ENCODE assay signal across 16 cellular contexts in the genomic region with DNA sequence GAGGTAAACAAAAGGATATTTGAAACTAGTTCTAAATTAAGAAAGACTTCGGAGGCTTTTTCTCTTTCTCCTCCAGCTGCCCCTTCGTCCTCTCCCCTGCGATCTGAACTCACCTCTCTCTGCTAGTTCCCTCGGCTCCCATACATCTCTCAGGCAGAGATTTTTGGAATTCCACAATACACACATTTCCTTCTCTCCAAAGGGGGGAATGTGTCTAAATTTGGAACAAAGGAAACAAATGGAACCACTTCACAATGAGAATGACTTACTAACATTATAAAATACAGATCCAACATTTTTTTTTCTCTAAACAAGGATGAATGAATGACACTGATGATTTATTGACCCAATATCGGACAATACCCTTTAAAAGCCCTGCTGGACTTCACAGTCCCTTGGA. TPM values are rescaled to one million over a fixed set of nuclear protein-coding genes. Genes with fewer than 3 reads are reported as not detected.
A peak's percentile ranks its signal among the peaks of the same experiment; 100 is the strongest.
DNase-seq lines count a peak whose midpoint lies in the region; ATAC-seq, FAIRE-seq and TF ChIP-seq lines count a peak whose summit lies in the region.
"Had no signal": no experiment of that assay in that cellular context is flagged by ENCODE, and none has a peak within 500 bp of the region (broad histone marks: within the 10 kb centered on the region; RNA-seq: fewer than 3 reads in every experiment).

No MANE protein-coding gene starts in this region.

- no peak overlapping the region for H4K5ac ChIP-seq in mesendoderm (ENCODE audit: low read length)

- H3K27ac Mint-ChIP-seq in astrocyte (ENCODE audit: unreplicated experiment): peak overlapping the region; percentile 100
- H3K27ac Mint-ChIP-seq: stimulated activated naive CD8-positive, alpha-beta T cell treated with anti-CD3 and anti-CD28 coated beads, Interleukin-15, amount 100 ng/mL, for 72 hours had no signal

- no peak overlapping the region for H3K23ac ChIP-seq in mesendoderm (ENCODE audit: low read length)

- no peak overlapping the region for H2BK5ac ChIP-seq in mesendoderm (ENCODE audit: low read length)

- intact Hi-C loops in heart left ventricle (cut with DNase I): no loop called here
- intact Hi-C loops in left cardiac atrium (cut with DNase I): loop anchor here in 1 of 2 donors (5.0 kb wide), 1 partner anchor 56 kb away; a partner anchor contains a TSS
- intact Hi-C loops in thyroid gland (cut with DNase I): no loop called here

- H3K4me2 ChIP-seq in astrocyte (ENCODE audit: low read length) (peak overlapping the region; percentile 61), mesendoderm (ENCODE audit: low read length) (no peak overlapping the region)

- no peak overlapping the region for H3K4me3 Mint-ChIP-seq in astrocyte (ENCODE audit: unreplicated experiment)

- 50 to 54% (median 52%) methylated on average over 5 of the region's 5 CpGs for WGBS in heart left ventricle, 4 donors
- WGBS in mesendoderm (ENCODE audit: extremely low coverage, insufficient coverage, low lambda C conversion rate): no CpG with 5 or more reads among the region's 5 CpGs
- 60% methylated on average over 5 of the region's 5 CpGs for WGBS in thyroid gland, 2 donors

- no peak overlapping the region for H3K4ac ChIP-seq in mesendoderm (ENCODE audit: low read depth, low read length)

- H3K9me3 Mint-ChIP-seq in astrocyte (ENCODE audit: unreplicated experiment): peaks cover 2% of the 10 kb centered on the region
- H3K9me3 Mint-ChIP-seq: stimulated activated naive CD8-positive, alpha-beta T cell treated with anti-CD3 and anti-CD28 coated beads, Interleukin-15, amount 100 ng/mL, for 72 hours had no signal

- peak overlapping the region; percentile 82 for H2BK120ac ChIP-seq in mesendoderm (ENCODE audit: low read depth, low read length)

- peak overlapping the region; percentile 74 for H3K9ac ChIP-seq in astrocyte (ENCODE audit: low read length)
- H3K9ac ChIP-seq in mesendoderm (ENCODE audit: low read length): no peak overlapping the region

- ATAC-seq in heart left ventricle (no peak), left cardiac atrium (no peak), GM19351 (IDR thresholded peaks at IDR 0.05; ENCODE audit: unreplicated experiment) (no peak)

- H3K27me3 Mint-ChIP-seq in astrocyte (ENCODE audit: low read depth, unreplicated experiment): no peaks in the 10 kb centered on the region

- H3K27me3 ChIP-seq in heart left ventricle: no peaks in the 10 kb centered on the region
- H3K27me3 ChIP-seq in astrocyte (ENCODE audit: insufficient read depth, low read length): no peaks in the 10 kb centered on the region
- H3K27me3 ChIP-seq in mesendoderm (ENCODE audit: insufficient read depth, low read length, poor library complexity): no peaks in the 10 kb centered on the region
- no peaks in the 10 kb centered on the region for H3K27me3 ChIP-seq in thyroid gland
- H3K27me3 ChIP-seq: breast epithelium had no signal

- H3K36me3 ChIP-seq in heart left ventricle (no peaks in the 10 kb centered on the region), astrocyte (ENCODE audit: insufficient read depth, low read length) (no peaks in the 10 kb centered on the region), mesendoderm (ENCODE audit: control insufficient read depth, insufficient read depth, low read length) (no peaks in the 10 kb centered on the region), thyroid gland (no peaks in the 10 kb centered on the region)
- H3K36me3 ChIP-seq: breast epithelium, gastroesophageal sphincter had no signal

- TF ChIP-seq CTCF in heart left ventricle (IDR thresholded peaks at IDR 0.05) (no peak), astrocyte (IDR thresholded peaks at IDR 0.05; ENCODE audit: insufficient read depth, low read depth, low read length) (no peak), thyroid gland (IDR thresholded peaks at IDR 0.05) (no peak)

- H3K56ac ChIP-seq in mesendoderm (ENCODE audit: low read length): no peak overlapping the region

- H4K20me1 ChIP-seq in astrocyte (ENCODE audit: insufficient read depth, low read length): no peaks in the 10 kb centered on the region

- H2AK5ac ChIP-seq in mesendoderm (ENCODE audit: low read length): no peak overlapping the region

- H3K4me1 ChIP-seq in heart left ventricle (peaks cover 0 to 23% (median 16%) of the 10 kb centered on the region in 12 donors), astrocyte (ENCODE audit: insufficient read depth, low read length) (peaks cover 23% of the 10 kb centered on the region), mesendoderm (ENCODE audit: control insufficient read depth, low read depth, low read length) (peaks cover 2% of the 10 kb centered on the region), thyroid gland (peaks cover 58 to 59% of the 10 kb centered on the region in 2 donors)
- H3K4me1 ChIP-seq: breast epithelium had no signal

- peak overlapping the region in 10 of 12 donors; percentile 52 to 83 (median 66) for H3K27ac ChIP-seq in heart left ventricle
- H3K27ac ChIP-seq in astrocyte (ENCODE audit: low read depth, low read length): peak overlapping the region; percentile 97
- peak overlapping the region; percentile 56 for H3K27ac ChIP-seq in mesendoderm (ENCODE audit: low read depth, low read length)
- H3K27ac ChIP-seq in thyroid gland: peak overlapping the region; percentile 89 to 97 (median 97)
- H3K27ac ChIP-seq: breast epithelium, gastroesophageal sphincter had no signal

- H3K79me1 ChIP-seq in mesendoderm (ENCODE audit: low read length): no peaks in the 10 kb centered on the region

- H3K4me1 Mint-ChIP-seq in astrocyte (ENCODE audit: low read depth, unreplicated experiment): peaks cover 22% of the 10 kb centered on the region

- TF ChIP-seq POLR2A in heart left ventricle (IDR thresholded peaks at IDR 0.05): no peak
- no peak for TF ChIP-seq POLR2A in thyroid gland (IDR thresholded peaks at IDR 0.05)

- H2AFZ ChIP-seq in astrocyte (ENCODE audit: low read depth, low read length): peak overlapping the region; percentile 43

- no peak overlapping the region for H4K8ac ChIP-seq in mesendoderm (ENCODE audit: low read depth, low read length)

- no peak for FAIRE-seq in astrocyte (lab: Jason Lieb, UNC)

- H3K36me3 Mint-ChIP-seq in astrocyte (ENCODE audit: low read depth, unreplicated experiment): no peaks in the 10 kb centered on the region

- H3K9me3 ChIP-seq in heart left ventricle (no peaks in the 10 kb centered on the region), astrocyte (ENCODE audit: insufficient read depth, low read depth, low read length) (no peaks in the 10 kb centered on the region), thyroid gland (no peaks in the 10 kb centered on the region)
- H3K9me3 ChIP-seq: breast epithelium, gastroesophageal sphincter had no signal

- H3K79me2 ChIP-seq in astrocyte (ENCODE audit: insufficient read depth, low read length) (no peaks in the 10 kb centered on the region), mesendoderm (ENCODE audit: control insufficient read depth, insufficient read depth, low read length) (no peaks in the 10 kb centered on the region)

- H3K4me3 ChIP-seq in heart left ventricle (no peak overlapping the region), astrocyte (ENCODE audit: insufficient read depth, low read depth, low read length) (peak overlapping the region; percentile 0), mesendoderm (ENCODE audit: low read length) (no peak overlapping the region), thyroid gland (replicated peaks in 1 of 3) (no peak overlapping the region)
- H3K4me3 ChIP-seq: breast epithelium, gastroesophageal sphincter had no signal

- no peak overlapping the region for H3K18ac ChIP-seq in mesendoderm (ENCODE audit: low read length)

- no peak overlapping the region for H2BK15ac ChIP-seq in mesendoderm (replicated peaks; ENCODE audit: low read depth)

- no peak for DNase-seq in heart left ventricle
- no peak for DNase-seq in left cardiac atrium
- peak; percentile 41 for DNase-seq in astrocyte (ENCODE audit: low read depth)
- DNase-seq in mesendoderm: peak; percentile 40
- no peak for DNase-seq in thyroid gland
- DNase-seq in COR-L47 (lab: John Stamatoyannopoulos, UW): no peak
- DNase-seq in NCI-H1105 (lab: John Stamatoyannopoulos, UW): no peak
- DNase-seq: activated gamma-delta T cell; GOT3; NCI-H187 treated with DMSO at 0.1 percent for 48 hours; SIG-M5; stimulated activated naive CD8-positive, alpha-beta T cell treated with anti-CD3 and anti-CD28 coated beads, Interleukin-15, amount 100 ng/mL, for 72 hours had no signal

RNA-seq across cellular contexts. Expression of a gene that starts 20.7 kb away (rescaled TPM):
- total RNA-seq in heart left ventricle (100 to 1,000 TPM; 294 to 830 (median 341) TPM), left cardiac atrium (100 to 1,000 TPM; 314 to 337 TPM), astrocyte (1,173 and 1,365 TPM in 2 replicates), thyroid gland (1,000 to 10,000 TPM in 3 of 4 donors, 100 to 1,000 TPM in 1; 877 to 4,013 (median 1,716) TPM)
- polyA plus RNA-seq in heart left ventricle: 100 to 1,000 TPM; 549 to 576 TPM
- 1,349 TPM for polyA plus RNA-seq in mesendoderm (2013, experiment 1 of 2)
- 1,345 TPM for polyA plus RNA-seq in mesendoderm (2013, experiment 2 of 2)

RNA-seq across cellular contexts. Expression of a gene that starts 39.7 kb away (rescaled TPM):
- total RNA-seq in heart left ventricle: not detected
- polyA plus RNA-seq in heart left ventricle: not detected
- not detected for total RNA-seq in left cardiac atrium
- not detected in 2 replicates for total RNA-seq in astrocyte
- not detected for polyA plus RNA-seq in mesendoderm (2013, experiment 1 of 2)
- not detected for polyA plus RNA-seq in mesendoderm (2013, experiment 2 of 2)
- total RNA-seq in thyroid gland: not detected
- total RNA-seq: A172, breast epithelium, gastroesophageal sphincter had no signal

RNA-seq across cellular contexts. Expression of a gene that starts 43.8 kb away (rescaled TPM):
- total RNA-seq in heart left ventricle (100 to 1,000 TPM; 340 to 897 (median 583) TPM), left cardiac atrium (100 to 1,000 TPM; 422 to 434 TPM), astrocyte (117 and 118 TPM in 2 replicates), thyroid gland (100 to 1,000 TPM; 323 to 401 (median 356) TPM)
- 100 to 1,000 TPM; 342 to 401 TPM for polyA plus RNA-seq in heart left ventricle
- polyA plus RNA-seq in mesendoderm (2013, experiment 1 of 2): 58.8 TPM
- polyA plus RNA-seq in mesendoderm (2013, experiment 2 of 2): 56.6 TPM

RNA-seq across cellular contexts. Expression of a gene that starts 55.0 kb away (rescaled TPM):
- total RNA-seq in heart left ventricle (100 to 1,000 TPM in 2 of 9 donors, 10 to 100 TPM in 7; 37.0 to 123 (median 59.3) TPM), left cardiac atrium (10 to 100 TPM; 44.8 to 60.9 TPM), astrocyte (36.1 and 45.0 TPM in 2 replicates), thyroid gland (100 to 1,000 TPM in 2 of 4 donors, 10 to 100 TPM in 2; 90.0 to 240 (median 148) TPM)
- 100 to 1,000 TPM in 1 of 2 donors, 10 to 100 TPM in 1; 82.7 to 461 TPM for polyA plus RNA-seq in heart left ventricle
- 46.8 TPM for polyA plus RNA-seq in mesendoderm (2013, experiment 1 of 2)
- polyA plus RNA-seq in mesendoderm (2013, experiment 2 of 2): 48.6 TPM

RNA-seq across cellular contexts. Expression of a gene that starts 57.8 kb away (rescaled TPM):
- total RNA-seq in heart left ventricle (10 to 100 TPM; 24.9 to 69.1 (median 34.3) TPM), left cardiac atrium (10 to 100 TPM; 27.7 to 34.7 TPM), astrocyte (61.1 and 71.5 TPM in 2 replicates), thyroid gland (10 to 100 TPM; 22.8 to 52.6 (median 47.2) TPM)
- polyA plus RNA-seq in heart left ventricle: 10 to 100 TPM; 24.2 to 59.9 TPM
- polyA plus RNA-seq in mesendoderm (2013, experiment 1 of 2): 26.1 TPM
- polyA plus RNA-seq in mesendoderm (2013, experiment 2 of 2): 26.5 TPM

Comparison
In these comparisons a context has a peak if more than half of its experiments do, and no peak if none do; other contexts are left out.
1. DNase-seq: peak in astrocyte (single experiment) and mesendoderm (single experiment); none in heart left ventricle (0 of 5), left cardiac atrium (single experiment), thyroid gland (0 of 2), COR-L47 (single experiment) and NCI-H1105 (single experiment).
2. Peak in every context shown above with its lines, with median percentiles within 50 percentile points of each other: H3K27ac ChIP-seq.